1 cellular context compared by ENCODE assay signal in the genomic region with DNA sequence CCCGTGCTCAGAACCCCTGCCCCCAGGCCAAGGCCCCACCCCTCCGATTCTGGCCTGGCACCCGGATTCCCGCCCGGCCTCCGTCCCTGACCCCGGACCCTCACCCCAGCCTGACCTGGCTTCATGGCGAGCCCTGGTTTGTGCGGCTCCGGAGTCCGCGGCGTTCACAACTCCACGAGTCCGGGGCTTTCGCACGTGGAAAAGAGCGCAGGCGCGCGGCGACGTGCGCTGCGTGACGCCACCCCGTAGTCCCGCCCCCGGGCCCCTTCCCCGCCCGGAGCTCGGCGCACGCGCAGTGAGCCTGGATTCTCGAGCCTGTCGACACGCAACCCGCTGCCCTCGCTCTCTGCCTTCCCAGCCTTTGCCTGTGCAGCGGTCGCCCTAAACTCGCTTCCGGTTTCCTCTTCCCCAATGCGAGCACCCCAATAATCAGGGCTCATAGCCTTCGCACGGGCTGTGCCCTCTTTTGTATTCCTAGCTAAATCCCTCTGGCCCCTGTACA.
TF ChIP-seq lines count a peak whose summit lies in the region.

A gene (minus strand): TSS at position 204 of the 502 bp plus-strand sequence. CDS start 79 bp downstream, at position 125.

TF ChIP-seq in HepG2, 621 proteins besides CTCF, POLR2A, EP300 and RAD21 (continued from another document and continues in another):
- TF ChIP-seq, protein P1, sequence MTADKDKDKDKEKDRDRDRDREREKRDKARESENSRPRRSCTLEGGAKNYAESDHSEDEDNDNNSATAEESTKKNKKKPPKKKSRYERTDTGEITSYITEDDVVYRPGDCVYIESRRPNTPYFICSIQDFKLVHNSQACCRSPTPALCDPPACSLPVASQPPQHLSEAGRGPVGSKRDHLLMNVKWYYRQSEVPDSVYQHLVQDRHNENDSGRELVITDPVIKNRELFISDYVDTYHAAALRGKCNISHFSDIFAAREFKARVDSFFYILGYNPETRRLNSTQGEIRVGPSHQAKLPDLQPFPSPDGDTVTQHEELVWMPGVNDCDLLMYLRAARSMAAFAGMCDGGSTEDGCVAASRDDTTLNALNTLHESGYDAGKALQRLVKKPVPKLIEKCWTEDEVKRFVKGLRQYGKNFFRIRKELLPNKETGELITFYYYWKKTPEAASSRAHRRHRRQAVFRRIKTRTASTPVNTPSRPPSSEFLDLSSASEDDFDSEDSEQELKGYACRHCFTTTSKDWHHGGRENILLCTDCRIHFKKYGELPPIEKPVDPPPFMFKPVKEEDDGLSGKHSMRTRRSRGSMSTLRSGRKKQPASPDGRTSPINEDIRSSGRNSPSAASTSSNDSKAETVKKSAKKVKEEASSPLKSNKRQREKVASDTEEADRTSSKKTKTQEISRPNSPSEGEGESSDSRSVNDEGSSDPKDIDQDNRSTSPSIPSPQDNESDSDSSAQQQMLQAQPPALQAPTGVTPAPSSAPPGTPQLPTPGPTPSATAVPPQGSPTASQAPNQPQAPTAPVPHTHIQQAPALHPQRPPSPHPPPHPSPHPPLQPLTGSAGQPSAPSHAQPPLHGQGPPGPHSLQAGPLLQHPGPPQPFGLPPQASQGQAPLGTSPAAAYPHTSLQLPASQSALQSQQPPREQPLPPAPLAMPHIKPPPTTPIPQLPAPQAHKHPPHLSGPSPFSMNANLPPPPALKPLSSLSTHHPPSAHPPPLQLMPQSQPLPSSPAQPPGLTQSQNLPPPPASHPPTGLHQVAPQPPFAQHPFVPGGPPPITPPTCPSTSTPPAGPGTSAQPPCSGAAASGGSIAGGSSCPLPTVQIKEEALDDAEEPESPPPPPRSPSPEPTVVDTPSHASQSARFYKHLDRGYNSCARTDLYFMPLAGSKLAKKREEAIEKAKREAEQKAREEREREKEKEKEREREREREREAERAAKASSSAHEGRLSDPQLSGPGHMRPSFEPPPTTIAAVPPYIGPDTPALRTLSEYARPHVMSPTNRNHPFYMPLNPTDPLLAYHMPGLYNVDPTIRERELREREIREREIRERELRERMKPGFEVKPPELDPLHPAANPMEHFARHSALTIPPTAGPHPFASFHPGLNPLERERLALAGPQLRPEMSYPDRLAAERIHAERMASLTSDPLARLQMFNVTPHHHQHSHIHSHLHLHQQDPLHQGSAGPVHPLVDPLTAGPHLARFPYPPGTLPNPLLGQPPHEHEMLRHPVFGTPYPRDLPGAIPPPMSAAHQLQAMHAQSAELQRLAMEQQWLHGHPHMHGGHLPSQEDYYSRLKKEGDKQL (CRISPR knock-in tag; IDR thresholded peaks at IDR 0.05; ENCODE audit: low read depth), result no peak
- TF ChIP-seq TEAD3 (CRISPR knock-in tag; optimal IDR thresholded peaks at IDR 0.05; ENCODE audit: borderline replicate concordance) (peak; percentile 42), SMARCC2 (IDR thresholded peaks at IDR 0.05) (no peak), ZNF614 (CRISPR knock-in tag; IDR thresholded peaks at IDR 0.05; ENCODE audit: borderline replicate concordance) (peak; percentile 45; the same call in 1 of the 2 replicates), RARA (CRISPR knock-in tag; IDR thresholded peaks at IDR 0.05) (peak; percentile 57; the same call in 1 of the 2 replicates), POLR2AphosphoS2 (IDR thresholded peaks at IDR 0.05; ENCODE audit: low read depth, low read length) (no peak), U2AF1 (optimal IDR thresholded peaks at IDR 0.05; ENCODE audit: low read depth, low read length) (no peak), DMAP1 (CRISPR knock-in tag; IDR thresholded peaks at IDR 0.05) (peak; percentile 79), SPEN (CRISPR knock-in tag; IDR thresholded peaks at IDR 0.05; ENCODE audit: low read depth) (peak; percentile 67), KDM5B (CRISPR knock-in tag; IDR thresholded peaks at IDR 0.05; ENCODE audit: borderline replicate concordance) (no peak), HOXA7 (CRISPR knock-in tag; IDR thresholded peaks at IDR 0.05) (no peak), MBNL3 (CRISPR knock-in tag; conservative IDR thresholded peaks at IDR 0.05) (no peak), ZFYVE20 (CRISPR knock-in tag; IDR thresholded peaks at IDR 0.05; ENCODE audit: borderline replicate concordance, low read depth) (no peak), NR1H2 (CRISPR knock-in tag; IDR thresholded peaks at IDR 0.05; ENCODE audit: borderline replicate concordance, low read depth) (no peak), ZNF224 (CRISPR knock-in tag; IDR thresholded peaks at IDR 0.05) (no peak), ZFP62 (CRISPR knock-in tag; IDR thresholded peaks at IDR 0.05) (no peak), MTF2 (CRISPR knock-in tag; IDR thresholded peaks at IDR 0.05; ENCODE audit: borderline replicate concordance) (no peak), NRL (CRISPR knock-in tag; IDR thresholded peaks at IDR 0.05; ENCODE audit: borderline replicate concordance) (peak; percentile 58; the same call in 1 of the 2 replicates), ZSCAN25 (CRISPR knock-in tag; IDR thresholded peaks at IDR 0.05) (no peak), SIN3B (IDR thresholded peaks at IDR 0.05; ENCODE audit: low read length) (no peak), ZNF441 (CRISPR knock-in tag; IDR thresholded peaks at IDR 0.05; ENCODE audit: borderline replicate concordance) (peak; percentile 88; the same call in 1 of the 2 replicates), ZBTB42 (CRISPR knock-in tag; IDR thresholded peaks at IDR 0.05) (no peak), GFI1 (CRISPR knock-in tag; IDR thresholded peaks at IDR 0.05; ENCODE audit: borderline replicate concordance) (no peak), ZNF790 (CRISPR knock-in tag; IDR thresholded peaks at IDR 0.05; ENCODE audit: borderline replicate concordance) (peak; percentile 48; the same call in 1 of the 2 replicates)
- TF ChIP-seq, protein P2, sequence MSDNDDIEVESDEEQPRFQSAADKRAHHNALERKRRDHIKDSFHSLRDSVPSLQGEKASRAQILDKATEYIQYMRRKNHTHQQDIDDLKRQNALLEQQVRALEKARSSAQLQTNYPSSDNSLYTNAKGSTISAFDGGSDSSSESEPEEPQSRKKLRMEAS (IDR thresholded peaks at IDR 0.05), result peak; percentile 95
- TF ChIP-seq, protein P3, sequence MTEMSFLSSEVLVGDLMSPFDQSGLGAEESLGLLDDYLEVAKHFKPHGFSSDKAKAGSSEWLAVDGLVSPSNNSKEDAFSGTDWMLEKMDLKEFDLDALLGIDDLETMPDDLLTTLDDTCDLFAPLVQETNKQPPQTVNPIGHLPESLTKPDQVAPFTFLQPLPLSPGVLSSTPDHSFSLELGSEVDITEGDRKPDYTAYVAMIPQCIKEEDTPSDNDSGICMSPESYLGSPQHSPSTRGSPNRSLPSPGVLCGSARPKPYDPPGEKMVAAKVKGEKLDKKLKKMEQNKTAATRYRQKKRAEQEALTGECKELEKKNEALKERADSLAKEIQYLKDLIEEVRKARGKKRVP (CRISPR knock-in tag; IDR thresholded peaks at IDR 0.05), result no peak
- TF ChIP-seq, protein P4, sequence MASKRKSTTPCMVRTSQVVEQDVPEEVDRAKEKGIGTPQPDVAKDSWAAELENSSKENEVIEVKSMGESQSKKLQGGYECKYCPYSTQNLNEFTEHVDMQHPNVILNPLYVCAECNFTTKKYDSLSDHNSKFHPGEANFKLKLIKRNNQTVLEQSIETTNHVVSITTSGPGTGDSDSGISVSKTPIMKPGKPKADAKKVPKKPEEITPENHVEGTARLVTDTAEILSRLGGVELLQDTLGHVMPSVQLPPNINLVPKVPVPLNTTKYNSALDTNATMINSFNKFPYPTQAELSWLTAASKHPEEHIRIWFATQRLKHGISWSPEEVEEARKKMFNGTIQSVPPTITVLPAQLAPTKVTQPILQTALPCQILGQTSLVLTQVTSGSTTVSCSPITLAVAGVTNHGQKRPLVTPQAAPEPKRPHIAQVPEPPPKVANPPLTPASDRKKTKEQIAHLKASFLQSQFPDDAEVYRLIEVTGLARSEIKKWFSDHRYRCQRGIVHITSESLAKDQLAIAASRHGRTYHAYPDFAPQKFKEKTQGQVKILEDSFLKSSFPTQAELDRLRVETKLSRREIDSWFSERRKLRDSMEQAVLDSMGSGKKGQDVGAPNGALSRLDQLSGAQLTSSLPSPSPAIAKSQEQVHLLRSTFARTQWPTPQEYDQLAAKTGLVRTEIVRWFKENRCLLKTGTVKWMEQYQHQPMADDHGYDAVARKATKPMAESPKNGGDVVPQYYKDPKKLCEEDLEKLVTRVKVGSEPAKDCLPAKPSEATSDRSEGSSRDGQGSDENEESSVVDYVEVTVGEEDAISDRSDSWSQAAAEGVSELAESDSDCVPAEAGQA (IDR thresholded peaks at IDR 0.05; ENCODE audit: low read depth), result no peak
- TF ChIP-seq, protein P4 (CRISPR knock-in tag; IDR thresholded peaks at IDR 0.05; ENCODE audit: borderline replicate concordance), result 0 out of 2 replicates have a peak, but pooled peaks have one; percentile 35
- TF ChIP-seq, protein P5, sequence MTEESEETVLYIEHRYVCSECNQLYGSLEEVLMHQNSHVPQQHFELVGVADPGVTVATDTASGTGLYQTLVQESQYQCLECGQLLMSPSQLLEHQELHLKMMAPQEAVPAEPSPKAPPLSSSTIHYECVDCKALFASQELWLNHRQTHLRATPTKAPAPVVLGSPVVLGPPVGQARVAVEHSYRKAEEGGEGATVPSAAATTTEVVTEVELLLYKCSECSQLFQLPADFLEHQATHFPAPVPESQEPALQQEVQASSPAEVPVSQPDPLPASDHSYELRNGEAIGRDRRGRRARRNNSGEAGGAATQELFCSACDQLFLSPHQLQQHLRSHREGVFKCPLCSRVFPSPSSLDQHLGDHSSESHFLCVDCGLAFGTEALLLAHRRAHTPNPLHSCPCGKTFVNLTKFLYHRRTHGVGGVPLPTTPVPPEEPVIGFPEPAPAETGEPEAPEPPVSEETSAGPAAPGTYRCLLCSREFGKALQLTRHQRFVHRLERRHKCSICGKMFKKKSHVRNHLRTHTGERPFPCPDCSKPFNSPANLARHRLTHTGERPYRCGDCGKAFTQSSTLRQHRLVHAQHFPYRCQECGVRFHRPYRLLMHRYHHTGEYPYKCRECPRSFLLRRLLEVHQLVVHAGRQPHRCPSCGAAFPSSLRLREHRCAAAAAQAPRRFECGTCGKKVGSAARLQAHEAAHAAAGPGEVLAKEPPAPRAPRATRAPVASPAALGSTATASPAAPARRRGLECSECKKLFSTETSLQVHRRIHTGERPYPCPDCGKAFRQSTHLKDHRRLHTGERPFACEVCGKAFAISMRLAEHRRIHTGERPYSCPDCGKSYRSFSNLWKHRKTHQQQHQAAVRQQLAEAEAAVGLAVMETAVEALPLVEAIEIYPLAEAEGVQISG (CRISPR knock-in tag; IDR thresholded peaks at IDR 0.05), result peak; percentile 24; the same call in 1 of the 2 replicates
- TF ChIP-seq, protein P6, sequence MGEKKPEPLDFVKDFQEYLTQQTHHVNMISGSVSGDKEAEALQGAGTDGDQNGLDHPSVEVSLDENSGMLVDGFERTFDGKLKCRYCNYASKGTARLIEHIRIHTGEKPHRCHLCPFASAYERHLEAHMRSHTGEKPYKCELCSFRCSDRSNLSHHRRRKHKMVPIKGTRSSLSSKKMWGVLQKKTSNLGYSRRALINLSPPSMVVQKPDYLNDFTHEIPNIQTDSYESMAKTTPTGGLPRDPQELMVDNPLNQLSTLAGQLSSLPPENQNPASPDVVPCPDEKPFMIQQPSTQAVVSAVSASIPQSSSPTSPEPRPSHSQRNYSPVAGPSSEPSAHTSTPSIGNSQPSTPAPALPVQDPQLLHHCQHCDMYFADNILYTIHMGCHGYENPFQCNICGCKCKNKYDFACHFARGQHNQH (CRISPR knock-in tag; IDR thresholded peaks at IDR 0.05), result peak; percentile 41; the same call in 1 of the 2 replicates
- TF ChIP-seq, protein P7, sequence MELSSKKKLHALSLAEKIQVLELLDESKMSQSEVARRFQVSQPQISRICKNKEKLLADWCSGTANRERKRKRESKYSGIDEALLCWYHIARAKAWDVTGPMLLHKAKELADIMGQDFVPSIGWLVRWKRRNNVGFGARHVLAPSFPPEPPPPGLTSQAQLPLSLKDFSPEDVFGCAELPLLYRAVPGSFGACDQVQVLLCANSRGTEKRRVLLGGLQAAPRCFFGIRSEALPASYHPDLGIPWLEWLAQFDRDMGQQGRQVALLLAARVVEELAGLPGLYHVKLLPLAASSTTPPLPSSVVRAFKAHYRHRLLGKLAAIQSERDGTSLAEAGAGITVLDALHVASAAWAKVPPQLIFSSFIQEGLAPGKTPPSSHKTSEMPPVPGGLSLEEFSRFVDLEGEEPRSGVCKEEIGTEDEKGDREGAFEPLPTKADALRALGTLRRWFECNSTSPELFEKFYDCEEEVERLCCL (CRISPR knock-in tag; IDR thresholded peaks at IDR 0.05; ENCODE audit: borderline replicate concordance), result no peak
- TF ChIP-seq, protein P8, sequence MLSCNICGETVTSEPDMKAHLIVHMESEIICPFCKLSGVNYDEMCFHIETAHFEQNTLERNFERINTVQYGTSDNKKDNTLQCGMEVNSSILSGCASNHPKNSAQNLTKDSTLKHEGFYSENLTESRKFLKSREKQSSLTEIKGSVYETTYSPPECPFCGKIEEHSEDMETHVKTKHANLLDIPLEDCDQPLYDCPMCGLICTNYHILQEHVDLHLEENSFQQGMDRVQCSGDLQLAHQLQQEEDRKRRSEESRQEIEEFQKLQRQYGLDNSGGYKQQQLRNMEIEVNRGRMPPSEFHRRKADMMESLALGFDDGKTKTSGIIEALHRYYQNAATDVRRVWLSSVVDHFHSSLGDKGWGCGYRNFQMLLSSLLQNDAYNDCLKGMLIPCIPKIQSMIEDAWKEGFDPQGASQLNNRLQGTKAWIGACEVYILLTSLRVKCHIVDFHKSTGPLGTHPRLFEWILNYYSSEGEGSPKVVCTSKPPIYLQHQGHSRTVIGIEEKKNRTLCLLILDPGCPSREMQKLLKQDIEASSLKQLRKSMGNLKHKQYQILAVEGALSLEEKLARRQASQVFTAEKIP (CRISPR knock-in tag; IDR thresholded peaks at IDR 0.05; ENCODE audit: borderline replicate concordance), result no peak
- TF ChIP-seq, protein P9, sequence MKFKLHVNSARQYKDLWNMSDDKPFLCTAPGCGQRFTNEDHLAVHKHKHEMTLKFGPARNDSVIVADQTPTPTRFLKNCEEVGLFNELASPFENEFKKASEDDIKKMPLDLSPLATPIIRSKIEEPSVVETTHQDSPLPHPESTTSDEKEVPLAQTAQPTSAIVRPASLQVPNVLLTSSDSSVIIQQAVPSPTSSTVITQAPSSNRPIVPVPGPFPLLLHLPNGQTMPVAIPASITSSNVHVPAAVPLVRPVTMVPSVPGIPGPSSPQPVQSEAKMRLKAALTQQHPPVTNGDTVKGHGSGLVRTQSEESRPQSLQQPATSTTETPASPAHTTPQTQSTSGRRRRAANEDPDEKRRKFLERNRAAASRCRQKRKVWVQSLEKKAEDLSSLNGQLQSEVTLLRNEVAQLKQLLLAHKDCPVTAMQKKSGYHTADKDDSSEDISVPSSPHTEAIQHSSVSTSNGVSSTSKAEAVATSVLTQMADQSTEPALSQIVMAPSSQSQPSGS (CRISPR knock-in tag; IDR thresholded peaks at IDR 0.05), result peak; percentile 52
